2 cellular contexts compared by ENCODE assay signal in the genomic region with DNA sequence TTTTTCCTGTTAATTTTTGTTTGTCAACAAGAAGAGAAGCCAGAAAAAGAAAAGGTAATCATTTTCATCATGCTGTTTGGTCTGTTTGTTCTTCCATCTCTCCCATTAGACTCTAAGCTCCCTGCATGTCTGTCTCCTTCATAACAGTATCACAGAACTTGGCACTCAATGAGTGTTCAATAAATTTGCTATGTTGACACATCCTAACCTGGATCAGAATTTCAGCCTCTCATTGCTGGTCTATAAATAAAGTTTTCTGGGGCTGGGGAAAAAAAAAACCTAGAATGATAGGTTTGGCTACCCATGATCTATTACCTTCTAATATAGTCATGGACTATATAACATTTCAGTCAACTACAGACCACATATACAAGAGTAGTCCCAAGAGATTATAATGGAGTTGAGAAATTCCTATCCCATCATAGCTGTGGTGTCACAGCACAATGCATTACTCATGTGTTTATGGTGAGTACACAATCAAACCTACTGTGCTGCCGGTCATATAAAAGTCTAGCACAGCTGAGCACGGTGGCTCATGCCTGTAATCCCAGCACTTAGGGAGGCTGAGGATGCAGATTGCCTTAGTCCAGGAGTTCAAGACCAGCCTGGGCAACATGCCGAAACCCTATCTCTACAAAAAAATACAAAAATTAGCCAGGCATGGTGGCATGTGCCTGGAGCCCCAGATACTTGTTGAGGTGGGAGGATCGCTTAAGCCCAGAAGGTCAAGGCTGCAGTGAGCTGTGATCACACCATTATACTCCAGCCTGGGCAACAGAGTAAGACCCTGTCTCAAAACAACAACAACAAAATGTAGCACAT.
TF ChIP-seq lines count a peak whose summit lies in the region.

No MANE protein-coding gene starts in this region.

TF ChIP-seq in GM12878, 131 proteins besides CTCF, POLR2A, EP300 and RAD21:
- TF ChIP-seq IKZF1 (conservative IDR thresholded peaks at IDR 0.05) (no peak), ASH2L (IDR thresholded peaks at IDR 0.05; ENCODE audit: borderline replicate concordance, low read depth) (no peak), NFYA (IDR thresholded peaks at IDR 0.05; ENCODE audit: borderline replicate concordance, low read depth, low read length) (no peak), JUND (IDR thresholded peaks at IDR 0.05; ENCODE audit: low read depth, low read length) (no peak), JUNB (IDR thresholded peaks at IDR 0.05) (no peak), ZNF384 (IDR thresholded peaks at IDR 0.05; ENCODE audit: borderline replicate concordance, low read depth, low read length) (0 out of 2 replicates have a peak, but pooled peaks have one; percentile 38), BACH1 (IDR thresholded peaks at IDR 0.05; ENCODE audit: borderline replicate concordance) (no peak)
- TF ChIP-seq, protein P1, sequence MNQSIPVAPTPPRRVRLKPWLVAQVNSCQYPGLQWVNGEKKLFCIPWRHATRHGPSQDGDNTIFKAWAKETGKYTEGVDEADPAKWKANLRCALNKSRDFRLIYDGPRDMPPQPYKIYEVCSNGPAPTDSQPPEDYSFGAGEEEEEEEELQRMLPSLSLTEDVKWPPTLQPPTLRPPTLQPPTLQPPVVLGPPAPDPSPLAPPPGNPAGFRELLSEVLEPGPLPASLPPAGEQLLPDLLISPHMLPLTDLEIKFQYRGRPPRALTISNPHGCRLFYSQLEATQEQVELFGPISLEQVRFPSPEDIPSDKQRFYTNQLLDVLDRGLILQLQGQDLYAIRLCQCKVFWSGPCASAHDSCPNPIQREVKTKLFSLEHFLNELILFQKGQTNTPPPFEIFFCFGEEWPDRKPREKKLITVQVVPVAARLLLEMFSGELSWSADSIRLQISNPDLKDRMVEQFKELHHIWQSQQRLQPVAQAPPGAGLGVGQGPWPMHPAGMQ (IDR thresholded peaks at IDR 0.05; ENCODE audit: borderline replicate concordance), result no peak
- TF ChIP-seq, protein P2, sequence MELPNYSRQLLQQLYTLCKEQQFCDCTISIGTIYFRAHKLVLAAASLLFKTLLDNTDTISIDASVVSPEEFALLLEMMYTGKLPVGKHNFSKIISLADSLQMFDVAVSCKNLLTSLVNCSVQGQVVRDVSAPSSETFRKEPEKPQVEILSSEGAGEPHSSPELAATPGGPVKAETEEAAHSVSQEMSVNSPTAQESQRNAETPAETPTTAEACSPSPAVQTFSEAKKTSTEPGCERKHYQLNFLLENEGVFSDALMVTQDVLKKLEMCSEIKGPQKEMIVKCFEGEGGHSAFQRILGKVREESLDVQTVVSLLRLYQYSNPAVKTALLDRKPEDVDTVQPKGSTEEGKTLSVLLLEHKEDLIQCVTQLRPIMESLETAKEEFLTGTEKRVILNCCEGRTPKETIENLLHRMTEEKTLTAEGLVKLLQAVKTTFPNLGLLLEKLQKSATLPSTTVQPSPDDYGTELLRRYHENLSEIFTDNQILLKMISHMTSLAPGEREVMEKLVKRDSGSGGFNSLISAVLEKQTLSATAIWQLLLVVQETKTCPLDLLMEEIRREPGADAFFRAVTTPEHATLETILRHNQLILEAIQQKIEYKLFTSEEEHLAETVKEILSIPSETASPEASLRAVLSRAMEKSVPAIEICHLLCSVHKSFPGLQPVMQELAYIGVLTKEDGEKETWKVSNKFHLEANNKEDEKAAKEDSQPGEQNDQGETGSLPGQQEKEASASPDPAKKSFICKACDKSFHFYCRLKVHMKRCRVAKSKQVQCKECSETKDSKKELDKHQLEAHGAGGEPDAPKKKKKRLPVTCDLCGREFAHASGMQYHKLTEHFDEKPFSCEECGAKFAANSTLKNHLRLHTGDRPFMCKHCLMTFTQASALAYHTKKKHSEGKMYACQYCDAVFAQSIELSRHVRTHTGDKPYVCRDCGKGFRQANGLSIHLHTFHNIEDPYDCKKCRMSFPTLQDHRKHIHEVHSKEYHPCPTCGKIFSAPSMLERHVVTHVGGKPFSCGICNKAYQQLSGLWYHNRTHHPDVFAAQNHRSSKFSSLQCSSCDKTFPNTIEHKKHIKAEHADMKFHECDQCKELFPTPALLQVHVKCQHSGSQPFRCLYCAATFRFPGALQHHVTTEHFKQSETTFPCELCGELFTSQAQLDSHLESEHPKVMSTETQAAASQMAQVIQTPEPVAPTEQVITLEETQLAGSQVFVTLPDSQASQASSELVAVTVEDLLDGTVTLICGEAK (IDR thresholded peaks at IDR 0.05; ENCODE audit: borderline replicate concordance), result peak; percentile 82

TF ChIP-seq in liver, 16 proteins besides CTCF, POLR2A, EP300 and RAD21:
- TF ChIP-seq HNF4G (IDR thresholded peaks at IDR 0.05) (no peak), HNF4A (conservative IDR thresholded peaks at IDR 0.05) (peak; percentile 22 to 45), EGR1 (IDR thresholded peaks at IDR 0.05; ENCODE audit: low read depth in 2 of 2) (no peak), FOXA2 (IDR thresholded peaks at IDR 0.05) (peak; percentile 19), YY1 (IDR thresholded peaks at IDR 0.05) (peak; percentile 27)
- TF ChIP-seq, protein P3, sequence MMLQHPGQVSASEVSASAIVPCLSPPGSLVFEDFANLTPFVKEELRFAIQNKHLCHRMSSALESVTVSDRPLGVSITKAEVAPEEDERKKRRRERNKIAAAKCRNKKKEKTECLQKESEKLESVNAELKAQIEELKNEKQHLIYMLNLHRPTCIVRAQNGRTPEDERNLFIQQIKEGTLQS (IDR thresholded peaks at IDR 0.05), result no peak
